In genomic region chr1:225857256-225857655, GRCh38 we compare ENCODE assay signal across 21 cellular contexts. TPM values are rescaled to one million over a fixed set of nuclear protein-coding genes. Genes with fewer than 3 reads are reported as not detected.
A peak's percentile ranks its signal among the peaks of the same experiment; 100 is the strongest.
DNase-seq lines count a peak whose midpoint lies in the region; ATAC-seq, FAIRE-seq and TF ChIP-seq lines count a peak whose summit lies in the region.
"Had no signal": no experiment of that assay in that cellular context is flagged by ENCODE, and none has a peak within 500 bp of the region (broad histone marks: within the 10 kb centered on the region; RNA-seq: fewer than 3 reads in every experiment).

No MANE protein-coding gene starts in this region.

- peak overlapping the region; percentile 95 for H3K27ac ChIP-seq in cingulate gyrus (ENCODE audit: low read depth, low read length)

- FAIRE-seq in GM12891 (lab: Jason Lieb, UNC): no peak
- FAIRE-seq: H1 had no signal

- intact Hi-C loops in posterior vena cava (cut with DNase I): no loop called here

- ATAC-seq in activated naive CD8-positive, alpha-beta T cell treated with anti-CD3 and anti-CD28 coated beads, Interleukin-2, amount 50 U/mL, for 24 hours: no peak
- ATAC-seq in activated CD8-positive, alpha-beta memory T cell treated with anti-CD3 and anti-CD28 coated beads, Interleukin-2, amount 10 ng/mL, durations not matched to agents 7 days and 5 days: no peak

- CTCF ChIA-PET in activated CD8-positive, alpha-beta memory T cell treated with anti-CD3 and anti-CD28 coated beads, Interleukin-2, amount 10 ng/mL, durations not matched to agents 7 days and 5 days (lab: Charles Lee): interaction anchor here (0.8 kb wide), 1 partner anchor 9 kb away, joined by 3 read pairs; no protein-coding TSS in a partner anchor

- TF ChIP-seq POLR2A in GM12891 (IDR thresholded peaks at IDR 0.05; ENCODE audit: low read depth, low read length): no peak

- H3K27ac Mint-ChIP-seq in activated naive CD8-positive, alpha-beta T cell treated with anti-CD3 and anti-CD28 coated beads for 36 hours: peak overlapping the region; percentile 62
- H3K27ac Mint-ChIP-seq in activated naive CD8-positive, alpha-beta T cell treated with anti-CD3 and anti-CD28 coated beads, Interleukin-2, amount 50 U/mL, for 24 hours: no peak overlapping the region
- no peak overlapping the region for H3K27ac Mint-ChIP-seq in activated CD8-positive, alpha-beta memory T cell treated with anti-CD3 and anti-CD28 coated beads, Interleukin-2, amount 10 ng/mL, durations not matched to agents 7 days and 5 days

- H3K4me3 Mint-ChIP-seq in activated naive CD8-positive, alpha-beta T cell treated with anti-CD3 and anti-CD28 coated beads for 36 hours: no peak overlapping the region
- no peak overlapping the region for H3K4me3 Mint-ChIP-seq in activated naive CD8-positive, alpha-beta T cell treated with anti-CD3 and anti-CD28 coated beads, Interleukin-2, amount 50 U/mL, for 24 hours
- no peak overlapping the region for H3K4me3 Mint-ChIP-seq in activated CD8-positive, alpha-beta memory T cell treated with anti-CD3 and anti-CD28 coated beads, Interleukin-2, amount 10 ng/mL, durations not matched to agents 7 days and 5 days

- H3K36me3 Mint-ChIP-seq in activated naive CD8-positive, alpha-beta T cell treated with anti-CD3 and anti-CD28 coated beads for 36 hours: peaks cover 21% of the 10 kb centered on the region
- peaks cover 16% of the 10 kb centered on the region for H3K36me3 Mint-ChIP-seq in activated naive CD8-positive, alpha-beta T cell treated with anti-CD3 and anti-CD28 coated beads, Interleukin-2, amount 50 U/mL, for 24 hours (ENCODE audit: low read depth)
- peaks cover 47% of the 10 kb centered on the region for H3K36me3 Mint-ChIP-seq in activated CD8-positive, alpha-beta memory T cell treated with anti-CD3 and anti-CD28 coated beads, Interleukin-2, amount 10 ng/mL, durations not matched to agents 7 days and 5 days

- DNase-seq in activated naive CD8-positive, alpha-beta T cell treated with anti-CD3 and anti-CD28 coated beads for 36 hours: no peak
- no peak for DNase-seq in activated naive CD8-positive, alpha-beta T cell treated with anti-CD3 and anti-CD28 coated beads, Interleukin-2, amount 50 U/mL, for 24 hours
- DNase-seq in midbrain (lab: John Stamatoyannopoulos, UW) (peak; percentile 59), GM12891 (ENCODE audit: insufficient read length, low spot score) (no peak), posterior vena cava (ENCODE audit: low spot score) (no peak)
- DNase-seq in activated CD8-positive, alpha-beta memory T cell treated with anti-CD3 and anti-CD28 coated beads, Interleukin-2, amount 10 ng/mL, durations not matched to agents 7 days and 5 days: no peak
- DNase-seq: CD4-positive, CD25-positive, alpha-beta regulatory T cell; DMS53; KBM-7; NCI-H1048; NCI-H1694; NCI-H2107; NCI-H2227 treated with DMSO at 0.1 percent for 48 hours; NCI-H524; NK-92 treated with Interleukin-12 subunit alpha and Interleukin-12 subunit beta, amount 100 ng/mL, for 24 hours; OCI-M1; SHP77 treated with DMSO at 0.1 percent for 48 hours had no signal

- peaks cover 13% of the 10 kb centered on the region for H3K4me1 Mint-ChIP-seq in activated naive CD8-positive, alpha-beta T cell treated with anti-CD3 and anti-CD28 coated beads for 36 hours
- H3K4me1 Mint-ChIP-seq in activated naive CD8-positive, alpha-beta T cell treated with anti-CD3 and anti-CD28 coated beads, Interleukin-2, amount 50 U/mL, for 24 hours: peaks cover 13% of the 10 kb centered on the region
- H3K4me1 Mint-ChIP-seq in activated CD8-positive, alpha-beta memory T cell treated with anti-CD3 and anti-CD28 coated beads, Interleukin-2, amount 10 ng/mL, durations not matched to agents 7 days and 5 days: peaks cover 12% of the 10 kb centered on the region

- H3K9me3 Mint-ChIP-seq in activated naive CD8-positive, alpha-beta T cell treated with anti-CD3 and anti-CD28 coated beads for 36 hours: no peaks in the 10 kb centered on the region
- H3K9me3 Mint-ChIP-seq in activated naive CD8-positive, alpha-beta T cell treated with anti-CD3 and anti-CD28 coated beads, Interleukin-2, amount 50 U/mL, for 24 hours: no peaks in the 10 kb centered on the region
- H3K9me3 Mint-ChIP-seq in activated CD8-positive, alpha-beta memory T cell treated with anti-CD3 and anti-CD28 coated beads, Interleukin-2, amount 10 ng/mL, durations not matched to agents 7 days and 5 days (ENCODE audit: low read depth): no peaks in the 10 kb centered on the region

- no peaks in the 10 kb centered on the region for H3K27me3 Mint-ChIP-seq in activated naive CD8-positive, alpha-beta T cell treated with anti-CD3 and anti-CD28 coated beads for 36 hours
- H3K27me3 Mint-ChIP-seq in activated naive CD8-positive, alpha-beta T cell treated with anti-CD3 and anti-CD28 coated beads, Interleukin-2, amount 50 U/mL, for 24 hours: no peaks in the 10 kb centered on the region
- no peaks in the 10 kb centered on the region for H3K27me3 Mint-ChIP-seq in activated CD8-positive, alpha-beta memory T cell treated with anti-CD3 and anti-CD28 coated beads, Interleukin-2, amount 10 ng/mL, durations not matched to agents 7 days and 5 days
- H3K27me3 Mint-ChIP-seq: CD4-positive, CD25-positive, alpha-beta regulatory T cell had no signal

TF ChIP-seq in GM12891, 5 proteins besides CTCF, POLR2A, EP300 and RAD21:
- TF ChIP-seq POU2F2 (IDR thresholded peaks at IDR 0.05; ENCODE audit: low read depth, low read length) (no peak), PAX5 (IDR thresholded peaks at IDR 0.05; ENCODE audit: insufficient read depth, low read length, severe bottlenecking) (no peak), POLR2AphosphoS5 (IDR thresholded peaks at IDR 0.05; ENCODE audit: low read depth, low read length) (no peak), TAF1 (IDR thresholded peaks at IDR 0.05; ENCODE audit: low read depth, low read length) (no peak), SPI1 (IDR thresholded peaks at IDR 0.05; ENCODE audit: low read depth, low read length) (no peak)
TF ChIP-seq in GM12891: peak in this region for 0.

RNA-seq across cellular contexts. Expression of gene TMEM63A, which starts 24.9 kb away (rescaled TPM):
- total RNA-seq in activated naive CD8-positive, alpha-beta T cell treated with anti-CD3 and anti-CD28 coated beads for 36 hours: 10 to 100 TPM; 29.5 to 33.0 TPM
- total RNA-seq in activated CD8-positive, alpha-beta memory T cell treated with anti-CD3 and anti-CD28 coated beads, Interleukin-2, amount 10 ng/mL, durations not matched to agents 7 days and 5 days: 10 to 100 TPM; 50.4 to 58.7 TPM
- polyA plus RNA-seq in GM12891 (2012; ENCODE audit: low read depth, missing spikeins): 9.0 TPM
- 10 to 100 TPM; 58.7 to 65.0 TPM for total RNA-seq in posterior vena cava

RNA-seq across cellular contexts. Expression of gene LEFTY1, which starts 31.7 kb away (rescaled TPM):
- total RNA-seq in activated naive CD8-positive, alpha-beta T cell treated with anti-CD3 and anti-CD28 coated beads for 36 hours: under 1 TPM in 1 of 2 experiments, not detected in 1; 0.39 TPM
- total RNA-seq in activated CD8-positive, alpha-beta memory T cell treated with anti-CD3 and anti-CD28 coated beads, Interleukin-2, amount 10 ng/mL, durations not matched to agents 7 days and 5 days: not detected
- polyA plus RNA-seq in GM12891 (2012; ENCODE audit: low read depth, missing spikeins): 0.06 TPM
- total RNA-seq in posterior vena cava: under 1 TPM; 0.28 to 0.38 TPM
- total RNA-seq: A673, RPMI7951 had no signal

RNA-seq across cellular contexts. Expression of gene EPHX1, which starts 47.3 kb away (rescaled TPM):
- 1 to 10 TPM; 2.7 to 4.3 TPM for total RNA-seq in activated naive CD8-positive, alpha-beta T cell treated with anti-CD3 and anti-CD28 coated beads for 36 hours
- total RNA-seq in activated CD8-positive, alpha-beta memory T cell treated with anti-CD3 and anti-CD28 coated beads, Interleukin-2, amount 10 ng/mL, durations not matched to agents 7 days and 5 days: under 1 TPM; 0.68 to 0.85 TPM
- polyA plus RNA-seq in GM12891 (2012; ENCODE audit: low read depth, missing spikeins): 1.1 TPM
- total RNA-seq in posterior vena cava: 100 to 1,000 TPM in 1 of 2 donors, 10 to 100 TPM in 1; 58.9 to 113 TPM

Comparison
In these comparisons a context has a peak if more than half of its experiments do, and no peak if none do; other contexts are left out.
1. RNA of gene EPHX1, which starts 47.3 kb away (total RNA-seq): 58.9 to 113 TPM in posterior vena cava; 2.7 to 4.3 TPM in activated naive CD8-positive, alpha-beta T cell treated with anti-CD3 and anti-CD28 coated beads for 36 hours and 0.68 to 0.85 TPM in activated CD8-positive, alpha-beta memory T cell treated with anti-CD3 and anti-CD28 coated beads, Interleukin-2, amount 10 ng/mL, durations not matched to agents 7 days and 5 days; every median in the first group is over 10 times any median in the second.